8 cellular contexts compared by ENCODE assay signal in genomic region chr9:93576296-93577044, GRCh38. TPM values are rescaled to one million over a fixed set of nuclear protein-coding genes. Genes with fewer than 3 reads are reported as not detected.
DNase-seq lines count a peak whose midpoint lies in the region; ATAC-seq, FAIRE-seq and TF ChIP-seq lines count a peak whose summit lies in the region.

PHF2 (plus strand) TSS chr9:93576584; CDS start chr9:93576774, 190 bp downstream.

- peaks cover 21% of the 10 kb centered on the region for H3K4me1 Mint-ChIP-seq in activated CD8-positive, alpha-beta memory T cell treated with anti-CD3 and anti-CD28 coated beads, Interleukin-2, amount 10 ng/mL, durations not matched to agents 7 days and 5 days
- H3K4me1 Mint-ChIP-seq in nephron progenitor cell: peaks cover 50% of the 10 kb centered on the region

- H3K9me3 Mint-ChIP-seq in activated CD8-positive, alpha-beta memory T cell treated with anti-CD3 and anti-CD28 coated beads, Interleukin-2, amount 10 ng/mL, durations not matched to agents 7 days and 5 days (ENCODE audit: low read depth): no peaks in the 10 kb centered on the region
- peaks cover 5% of the 10 kb centered on the region for H3K9me3 Mint-ChIP-seq in nephron progenitor cell

- H3K27ac Mint-ChIP-seq in activated CD8-positive, alpha-beta memory T cell treated with anti-CD3 and anti-CD28 coated beads, Interleukin-2, amount 10 ng/mL, durations not matched to agents 7 days and 5 days: peak within 1 kb of the TSS; percentile 88
- no peak within 1 kb of the TSS for H3K27ac Mint-ChIP-seq in nephron progenitor cell

- H3K27ac ChIP-seq in A549: peak within 1 kb of the TSS; percentile 89 to 100

- H3K9me3 ChIP-seq in A549: peaks cover 4% of the 10 kb centered on the region; the same call in 2 of the 3 replicates

- peak within 1 kb of the TSS; percentile 79 for H3K4me3 Mint-ChIP-seq in activated CD8-positive, alpha-beta memory T cell treated with anti-CD3 and anti-CD28 coated beads, Interleukin-2, amount 10 ng/mL, durations not matched to agents 7 days and 5 days
- H3K4me3 Mint-ChIP-seq in nephron progenitor cell: peak within 1 kb of the TSS; percentile 91

- POLR2A ChIA-PET in A549 (lab: Yijun Ruan, JAX): interaction anchor here (1.5 to 2.4 kb wide), 2 partner anchors 10 to 123 kb away, joined by 7 to 16 read pairs; partner anchors contain the start of gene FAM120AOS

- no peaks in the 10 kb centered on the region for H3K36me3 Mint-ChIP-seq in activated CD8-positive, alpha-beta memory T cell treated with anti-CD3 and anti-CD28 coated beads, Interleukin-2, amount 10 ng/mL, durations not matched to agents 7 days and 5 days
- H3K36me3 Mint-ChIP-seq in nephron progenitor cell (ENCODE audit: low read depth): peaks cover under 1% of the 10 kb centered on the region

- no peak for TF ChIP-seq RAD21 in A549 (conservative IDR thresholded peaks at IDR 0.05 in 1 of 2, IDR thresholded peaks at IDR 0.05 in 1 of 2)
- no peak for TF ChIP-seq RAD21 in Ishikawa (IDR thresholded peaks at IDR 0.05; ENCODE audit: low read depth)

- TF ChIP-seq POLR2A in A549 (IDR thresholded peaks at IDR 0.05; ENCODE audit: low read length): peak; percentile 26

- ATAC-seq in A549: peak; percentile 52 to 58
- ATAC-seq in GM19023 (IDR thresholded peaks at IDR 0.05; ENCODE audit: unreplicated experiment): peak; percentile 39
- peak; percentile 59 for ATAC-seq in activated CD8-positive, alpha-beta memory T cell treated with anti-CD3 and anti-CD28 coated beads, Interleukin-2, amount 10 ng/mL, durations not matched to agents 7 days and 5 days

- CTCF ChIA-PET in A549 (lab: Yijun Ruan, JAX): interaction anchor here (0.7 to 2.8 kb wide), 2 partner anchors 10 to 149 kb away, joined by 3 to 17 read pairs; no protein-coding TSS in a partner anchor
- CTCF ChIA-PET in activated CD8-positive, alpha-beta memory T cell treated with anti-CD3 and anti-CD28 coated beads, Interleukin-2, amount 10 ng/mL, durations not matched to agents 7 days and 5 days (lab: Charles Lee): interaction anchor here (1.0 to 1.6 kb wide), 2 partner anchors 10 kb away, joined by 8 to 16 read pairs; no protein-coding TSS in a partner anchor

- H3K27me3 Mint-ChIP-seq in activated CD8-positive, alpha-beta memory T cell treated with anti-CD3 and anti-CD28 coated beads, Interleukin-2, amount 10 ng/mL, durations not matched to agents 7 days and 5 days: no peaks in the 10 kb centered on the region
- H3K27me3 Mint-ChIP-seq in nephron progenitor cell (ENCODE audit: low read depth, poor library complexity): peaks cover 6% of the 10 kb centered on the region

- H3K4me3 ChIP-seq in A549: peak within 1 kb of the TSS; percentile 96
- peak within 1 kb of the TSS; percentile 75 for H3K4me3 ChIP-seq in fibroblast of the aortic adventitia (ENCODE audit: low read depth, low read length)

- no peak for TF ChIP-seq EP300 in A549 (IDR thresholded peaks at IDR 0.05)
- no peak for TF ChIP-seq EP300 in Ishikawa (IDR thresholded peaks at IDR 0.05; ENCODE audit: borderline replicate concordance)

- H3K4me1 ChIP-seq in A549: peaks cover 14% of the 10 kb centered on the region

- peak within 1 kb of the TSS; percentile 98 for H3K4me2 ChIP-seq in A549

- peak in 1 of 2 experiments; percentile 47 for DNase-seq in A549 (ENCODE audit: low read depth in 1 of 2, low spot score in 1 of 2)
- DNase-seq in activated CD8-positive, alpha-beta memory T cell treated with anti-CD3 and anti-CD28 coated beads, Interleukin-2, amount 10 ng/mL, durations not matched to agents 7 days and 5 days: peak; percentile 44
- DNase-seq in fibroblast of the aortic adventitia (ENCODE audit: low read depth): no peak
- peak; percentile 48 for DNase-seq in nephron progenitor cell
- no peak for DNase-seq in foreskin melanocyte
- no peak for DNase-seq in NCI-H1694 (lab: John Stamatoyannopoulos, UW)

- no CpG with 5 or more reads among the region's 134 CpGs for WGBS in A549 (ENCODE audit: missing lambda C conversion rate)

- TF ChIP-seq CTCF in A549 (IDR thresholded peaks at IDR 0.05): no peak
- TF ChIP-seq CTCF in fibroblast of the aortic adventitia (IDR thresholded peaks at IDR 0.05; ENCODE audit: insufficient read depth, low read length): no peak
- TF ChIP-seq CTCF in nephron progenitor cell (IDR thresholded peaks at IDR 0.05): no peak

- FAIRE-seq in A549 (lab: Jason Lieb, UNC): no peak

TF ChIP-seq in A549, 52 proteins besides CTCF, POLR2A, EP300 and RAD21:
- 0 out of 3 replicates have a peak, but pooled peaks have one; percentile 11 for TF ChIP-seq BCL3 (IDR thresholded peaks at IDR 0.05)
- TF ChIP-seq CBX2 (IDR thresholded peaks at IDR 0.05; ENCODE audit: borderline replicate concordance, low read depth): no peak
- TF ChIP-seq EHF (CRISPR knock-in tag; IDR thresholded peaks at IDR 0.05): no peak
TF ChIP-seq in A549: peak in this region for 1.

TF ChIP-seq in Ishikawa, 13 proteins besides CTCF, POLR2A, EP300 and RAD21:
- peak; percentile 85 for TF ChIP-seq YY1 (IDR thresholded peaks at IDR 0.05; ENCODE audit: low read depth)
- TF ChIP-seq REST (IDR thresholded peaks at IDR 0.05; ENCODE audit: low read depth): no peak
- no peak for TF ChIP-seq CEBPB (IDR thresholded peaks at IDR 0.05)

RNA-seq across cellular contexts. Expression of gene PHF2, which starts in this region (rescaled TPM):
- 8.1 and 9.6 TPM in 2 replicates for polyA plus RNA-seq in A549 (2011; rRNA removed)
- 9.0 and 11.0 TPM in 2 replicates for polyA plus RNA-seq in A549 (2012; cell fraction: cytosol; rRNA removed)
- 15.6 and 16.4 TPM in 2 replicates for polyA plus RNA-seq in A549 (2012; cell fraction: nucleus; rRNA removed)
- polyA plus RNA-seq in A549 (2017; fragmentation: RNase III; extraction: RNeasy Plus Mini Kit Qiagen cat#74134 plus additional on column Dnase treatment): 11.2 to 12.2 TPM (median 11.7 TPM) in 3 replicates
- polyA minus RNA-seq in A549 (2011; rRNA and poly(A)+ RNA removed): 5.6 and 6.2 TPM in 2 replicates
- 10 to 100 TPM; 25.1 to 26.3 TPM for total RNA-seq in activated CD8-positive, alpha-beta memory T cell treated with anti-CD3 and anti-CD28 coated beads, Interleukin-2, amount 10 ng/mL, durations not matched to agents 7 days and 5 days
- 4.7 and 14.2 TPM in 2 replicates for total RNA-seq in fibroblast of the aortic adventitia (ENCODE audit: low replicate concordance)

Comparison
In these comparisons a context has a peak if more than half of its experiments do, and no peak if none do; other contexts are left out.
1. DNase-seq: peak in activated CD8-positive, alpha-beta memory T cell treated with anti-CD3 and anti-CD28 coated beads, Interleukin-2, amount 10 ng/mL, durations not matched to agents 7 days and 5 days (single experiment) and nephron progenitor cell (single experiment); none in fibroblast of the aortic adventitia (single experiment), foreskin melanocyte (single experiment) and NCI-H1694 (single experiment).
2. Peak in every context shown above with its lines, with median percentiles within 50 percentile points of each other: ATAC-seq.